In the genomic region with DNA sequence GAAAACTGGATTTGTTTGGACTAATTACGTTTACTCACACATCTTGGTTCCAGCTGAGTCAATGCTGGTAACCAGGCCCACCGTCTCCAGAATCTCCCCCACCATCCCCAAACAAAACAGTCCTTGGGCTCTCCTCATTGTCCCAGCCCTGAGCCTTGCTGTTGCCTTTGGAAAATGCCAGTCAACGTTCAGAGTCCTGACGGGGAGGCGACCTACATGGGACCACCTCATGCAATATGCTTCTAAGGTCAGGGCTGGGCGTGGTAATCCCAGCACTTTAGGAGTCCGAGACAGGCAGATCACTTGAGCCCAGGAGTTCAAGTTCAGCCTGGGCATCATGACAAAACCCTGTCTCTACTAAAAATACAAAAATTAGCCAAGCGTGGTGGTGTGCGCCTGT, we compare ENCODE assay signal across 1 cellular context.
TF ChIP-seq lines count a peak whose summit lies in the region.

No MANE protein-coding gene starts in this region.

TF ChIP-seq in H1, 55 proteins besides CTCF, POLR2A, EP300 and RAD21:
- TF ChIP-seq SRF (IDR thresholded peaks at IDR 0.05; ENCODE audit: low read depth, low read length), result no peak
- TF ChIP-seq SP2 (IDR thresholded peaks at IDR 0.05; ENCODE audit: low read length), result no peak
- no peak for TF ChIP-seq SP4 (IDR thresholded peaks at IDR 0.05; ENCODE audit: low read length)
- TF ChIP-seq PHF8 (conservative IDR thresholded peaks at IDR 0.05; ENCODE audit: low read depth, low read length), result no peak
TF ChIP-seq in H1: peak in this region for 0.
